15 cellular contexts compared by ENCODE assay signal in the genomic region with DNA sequence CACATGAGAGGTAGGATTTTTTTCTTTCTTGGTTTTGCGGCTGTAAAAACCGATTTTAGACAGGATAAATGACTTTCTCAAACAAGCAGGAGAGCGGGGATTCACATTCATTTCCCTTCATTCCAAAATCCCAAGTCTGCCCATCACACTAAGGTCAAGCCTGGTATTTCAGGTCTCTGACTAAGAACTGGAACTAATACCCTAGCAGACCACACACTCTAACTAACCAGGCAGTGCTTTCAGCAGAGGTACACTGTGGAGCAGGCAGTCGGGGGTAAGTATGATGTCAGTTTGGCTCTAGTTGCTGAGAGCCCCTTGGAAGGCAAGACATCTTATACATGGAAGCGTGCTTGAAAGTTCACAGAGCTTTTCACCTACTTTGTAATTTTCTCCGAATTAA.
DNase-seq lines count a peak whose midpoint lies in the region; ATAC-seq and TF ChIP-seq lines count a peak whose summit lies in the region.
"Had no signal": no experiment of that assay in that cellular context is flagged by ENCODE, and none has a peak within 500 bp of the region (broad histone marks: within the 10 kb centered on the region; RNA-seq: fewer than 3 reads in every experiment).

No MANE protein-coding gene starts in this region.

- H3K4me3 Mint-ChIP-seq in neural progenitor cell = no peak overlapping the region
- H3K4me3 Mint-ChIP-seq: CD14-positive monocyte; CD8-positive, alpha-beta T cell had no signal

- H3K4me3 ChIP-seq in astrocyte of the cerebellum (ENCODE audit: low read depth, low read length) = no peak overlapping the region
- no peak overlapping the region for H3K4me3 ChIP-seq in neural progenitor cell

- no peaks in the 10 kb centered on the region for H3K36me3 Mint-ChIP-seq in neural progenitor cell
- H3K36me3 Mint-ChIP-seq: CD14-positive monocyte; CD8-positive, alpha-beta T cell had no signal

- H3K4me2 ChIP-seq in neural progenitor cell = no peak overlapping the region

- no peak overlapping the region for H3K27ac Mint-ChIP-seq in neural progenitor cell
- H3K27ac Mint-ChIP-seq: CD8-positive, alpha-beta T cell had no signal

- in situ Hi-C loops in astrocyte of the cerebellum (cut with HindIII; ENCODE audit: low sequenced_read_pairs) = no loop called here

- no peaks in the 10 kb centered on the region for H3K79me2 ChIP-seq in neural progenitor cell (ENCODE audit: low read depth)

- no peaks in the 10 kb centered on the region for H3K36me3 ChIP-seq in neural progenitor cell

- peak; percentile 1 for DNase-seq in EL
- peak; percentile 42 for DNase-seq in M059J (ENCODE audit: low read depth)
- DNase-seq in astrocyte of the cerebellum (ENCODE audit: low read depth) = peak; percentile 57
- DNase-seq in neural progenitor cell (ENCODE audit: low spot score) = peak; percentile 6
- DNase-seq in H4 (ENCODE audit: low spot score) = no peak
- DNase-seq in NCI-H2081 treated with DMSO at 0.1 percent for 48 hours (lab: John Stamatoyannopoulos, UW) = no peak
- DNase-seq: CD8-positive, alpha-beta T cell; COR-L47; DMS153; DMS79 treated with DMSO at 0.1 percent for 48 hours; GDM1 had no signal

- peaks cover 5% of the 10 kb centered on the region for H3K4me1 Mint-ChIP-seq in neural progenitor cell
- H3K4me1 Mint-ChIP-seq: CD14-positive monocyte had no signal

- no peaks in the 10 kb centered on the region for H3F3A ChIP-seq in neural progenitor cell (ENCODE audit: low read depth)

- H3K27me3 ChIP-seq in neural progenitor cell = no peaks in the 10 kb centered on the region

- no peak for TF ChIP-seq CTCF in astrocyte of the cerebellum (IDR thresholded peaks at IDR 0.05; ENCODE audit: low read depth, low read length, missing control alignments)
- no peak for TF ChIP-seq CTCF in neural progenitor cell (IDR thresholded peaks at IDR 0.05)

- peaks cover 4% of the 10 kb centered on the region for H3K9me3 Mint-ChIP-seq in neural progenitor cell

- H4K20me1 ChIP-seq in neural progenitor cell (ENCODE audit: low read depth) = no peaks in the 10 kb centered on the region

- no peak for ATAC-seq in GM18909 (IDR thresholded peaks at IDR 0.05; ENCODE audit: poor library complexity, unreplicated experiment)
- ATAC-seq: CD8-positive, alpha-beta T cell; HCT116 had no signal

- H3K9ac ChIP-seq in neural progenitor cell = no peak overlapping the region

- no peak overlapping the region for H2AFZ ChIP-seq in neural progenitor cell (replicated peaks)

- no peaks in the 10 kb centered on the region for H3K9me3 ChIP-seq in neural progenitor cell (ENCODE audit: low read depth)

- no peak overlapping the region for H3K27ac ChIP-seq in neural progenitor cell
- H3K27ac ChIP-seq: 22Rv1 had no signal

- peaks cover 4% of the 10 kb centered on the region for H3K27me3 Mint-ChIP-seq in neural progenitor cell (ENCODE audit: insufficient read depth, low read depth)

- H3K4me1 ChIP-seq in neural progenitor cell = peaks cover 8% of the 10 kb centered on the region

Comparison
In these comparisons a context has a peak if more than half of its experiments do, and no peak if none do; other contexts are left out.
1. DNase-seq: peak in EL (single experiment), M059J (single experiment), astrocyte of the cerebellum (single experiment) and neural progenitor cell (single experiment); none in H4 (single experiment) and NCI-H2081 treated with DMSO at 0.1 percent for 48 hours (single experiment).